Comparison of ENCODE assay signal across 10 cellular contexts in the genomic region with DNA sequence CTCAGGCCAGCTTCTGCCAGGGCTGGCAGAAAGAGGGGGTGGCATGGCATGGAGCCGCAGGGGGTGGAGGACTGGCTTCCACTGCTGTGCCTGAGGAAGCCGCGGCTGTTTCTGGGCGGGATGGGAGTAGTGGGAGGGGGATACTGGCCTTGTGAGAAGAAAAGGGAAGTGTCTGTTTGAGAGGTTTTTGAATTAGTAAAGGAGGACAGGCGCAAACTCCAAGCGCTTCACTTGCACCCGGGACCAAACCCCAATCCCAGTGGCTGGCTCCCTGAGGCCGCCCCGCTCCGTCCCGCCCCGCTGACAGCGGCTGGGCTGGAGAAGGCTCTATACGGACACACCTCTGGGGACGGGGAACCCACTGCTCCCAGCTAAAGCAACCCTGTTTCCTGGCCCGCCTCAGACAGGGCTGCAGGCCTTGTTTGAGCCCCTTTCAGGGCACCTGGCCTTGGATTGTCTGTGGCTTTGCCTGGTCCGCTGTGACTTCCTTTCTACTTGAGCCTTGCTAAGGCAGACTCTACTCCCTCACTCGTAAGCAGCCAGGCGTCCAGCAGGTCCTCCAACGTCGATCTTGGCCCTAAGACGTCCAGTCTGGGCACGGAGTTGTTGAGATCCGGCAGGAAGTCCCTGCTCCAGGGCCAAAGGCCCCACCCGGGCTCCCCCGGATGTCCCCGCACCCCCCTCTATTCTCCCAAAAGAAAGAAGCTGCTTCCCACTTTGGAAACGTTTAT. TPM values are rescaled to one million over a fixed set of nuclear protein-coding genes. Genes with fewer than 3 reads are reported as not detected.
A peak's percentile ranks its signal among the peaks of the same experiment; 100 is the strongest.
DNase-seq lines count a peak whose midpoint lies in the region; ATAC-seq and TF ChIP-seq lines count a peak whose summit lies in the region.
"Had no signal": no experiment of that assay in that cellular context is flagged by ENCODE, and none has a peak within 500 bp of the region (broad histone marks: within the 10 kb centered on the region; RNA-seq: fewer than 3 reads in every experiment).

No MANE protein-coding gene starts in this region.

- no peak for TF ChIP-seq CTCF in RWPE2 (IDR thresholded peaks at IDR 0.05; ENCODE audit: poor library complexity, severe bottlenecking)
- TF ChIP-seq CTCF in fibroblast of lung (conservative IDR thresholded peaks at IDR 0.05 in 1 of 2, IDR thresholded peaks at IDR 0.05 in 1 of 2; ENCODE audit: low read depth in 1 of 2, low read length in 2 of 2), result no peak

- no peaks in the 10 kb centered on the region for H3K9me3 Mint-ChIP-seq in CD4-positive, alpha-beta memory T cell

- H3K36me3 Mint-ChIP-seq in CD4-positive, alpha-beta memory T cell, result no peaks in the 10 kb centered on the region

- no peak overlapping the region for H2BK5ac ChIP-seq in trophoblast cell (ENCODE audit: low read depth, low read length, poor library complexity)

- H3K18ac ChIP-seq in trophoblast cell (ENCODE audit: low read length), result no peak overlapping the region

- DNase-seq in CD4-positive, alpha-beta memory T cell, result peak in 1 of 5 donors; percentile 8
- DNase-seq in RWPE2 (ENCODE audit: low spot score), result no peak
- no peak for DNase-seq in fibroblast of lung (ENCODE audit: low read depth in 2 of 2)
- no peak for DNase-seq in trophoblast cell
- no peak for DNase-seq in GM19240 (ENCODE audit: insufficient read length, low spot score)
- DNase-seq in dedifferentiated amniotic fluid mesenchymal stem cell (ENCODE audit: extremely low spot score), result no peak

- H3K9me3 ChIP-seq in CD4-positive, alpha-beta memory T cell (ENCODE audit: control insufficient read depth in 1 of 2, low read length in 2 of 2), result no peaks in the 10 kb centered on the region
- H3K9me3 ChIP-seq in RWPE2 (ENCODE audit: severe bottlenecking), result no peaks in the 10 kb centered on the region
- H3K9me3 ChIP-seq in fibroblast of lung (ENCODE audit: control insufficient read depth, insufficient read depth, low read depth, low read length), result no peaks in the 10 kb centered on the region
- no peaks in the 10 kb centered on the region for H3K9me3 ChIP-seq in trophoblast cell (ENCODE audit: insufficient read depth, low read depth, low read length)

- H3K36me3 ChIP-seq in CD4-positive, alpha-beta memory T cell (ENCODE audit: insufficient read depth, low read length), result no peaks in the 10 kb centered on the region
- H3K36me3 ChIP-seq in RWPE2 (ENCODE audit: low read depth) (no peaks in the 10 kb centered on the region), fibroblast of lung (ENCODE audit: control insufficient read depth, insufficient read depth, low read length) (no peaks in the 10 kb centered on the region), trophoblast cell (ENCODE audit: control insufficient read depth in 1 of 2, insufficient read depth in 2 of 2, low read length in 2 of 2) (no peaks in the 10 kb centered on the region)

- peaks cover 2 to 16% (median 9%) of the 10 kb centered on the region in 4 donors for H3K4me1 Mint-ChIP-seq in CD4-positive, alpha-beta memory T cell

- WGBS in trophoblast cell (ENCODE audit: extremely low coverage, insufficient coverage, insufficient read length), result no CpG with 5 or more reads among the region's 28 CpGs

- peak overlapping the region in 1 of 7 donors; percentile 63 for H3K27ac Mint-ChIP-seq in CD4-positive, alpha-beta memory T cell

- no peak overlapping the region for H4K8ac ChIP-seq in trophoblast cell (ENCODE audit: low read depth, low read length)

- H3K27me3 ChIP-seq in CD4-positive, alpha-beta memory T cell (ENCODE audit: insufficient read depth, low read length), result no peaks in the 10 kb centered on the region
- H3K27me3 ChIP-seq in RWPE2 (ENCODE audit: insufficient read depth, poor library complexity, severe bottlenecking) (no peaks in the 10 kb centered on the region), fibroblast of lung (ENCODE audit: control insufficient read depth, insufficient read depth, low read length) (no peaks in the 10 kb centered on the region), trophoblast cell (ENCODE audit: insufficient read depth, low read length) (no peaks in the 10 kb centered on the region)

- peaks cover 15% of the 10 kb centered on the region for H3K4me1 ChIP-seq in CD4-positive, alpha-beta memory T cell (ENCODE audit: insufficient read depth, low read length)
- H3K4me1 ChIP-seq in RWPE2 (ENCODE audit: insufficient read depth, poor library complexity, severe bottlenecking), result no peaks in the 10 kb centered on the region
- H3K4me1 ChIP-seq in fibroblast of lung (ENCODE audit: control insufficient read depth, extremely low read depth, insufficient read depth, low read length), result peaks cover 7% of the 10 kb centered on the region
- H3K4me1 ChIP-seq in trophoblast cell (ENCODE audit: control insufficient read depth in 1 of 2, insufficient read depth in 2 of 2, low read length in 2 of 2), result peaks cover 12 to 15% of the 10 kb centered on the region in 2 experiments

- H3K23ac ChIP-seq in trophoblast cell (ENCODE audit: low read length), result no peak overlapping the region

- peak overlapping the region; percentile 36 to 60 for H3K4me3 ChIP-seq in CD4-positive, alpha-beta memory T cell (ENCODE audit: low read length in 2 of 2)
- H3K4me3 ChIP-seq in RWPE2 (ENCODE audit: severe bottlenecking) (peak overlapping the region; percentile 16), fibroblast of lung (replicated peaks in 1 of 4; ENCODE audit: control extremely low read depth in 1 of 4, insufficient read depth in 1 of 4, low read depth in 3 of 4, low read length in 4 of 4) (peak overlapping the region in 2 of 4 experiments; percentile 19 to 39), trophoblast cell (ENCODE audit: low read depth, low read length) (no peak overlapping the region)

- no peak overlapping the region for H2BK120ac ChIP-seq in trophoblast cell (ENCODE audit: insufficient read depth, low read length, poor library complexity)

- peak overlapping the region; percentile 81 for H2AFZ ChIP-seq in fibroblast of lung (ENCODE audit: low read length)
- H2AFZ ChIP-seq in trophoblast cell (ENCODE audit: insufficient read depth, low read length, poor library complexity), result no peak overlapping the region

- H3K4me2 ChIP-seq in fibroblast of lung (ENCODE audit: extremely low read depth, insufficient read depth, low read length), result peak overlapping the region; percentile 51
- peak overlapping the region; percentile 73 for H3K4me2 ChIP-seq in trophoblast cell (ENCODE audit: low read length)

- no peak overlapping the region for H4K91ac ChIP-seq in trophoblast cell (ENCODE audit: low read depth, low read length)

- CTCF ChIA-PET in CD4-positive, alpha-beta memory T cell (lab: Charles Lee; ENCODE audit: partially characterized antibody), result interaction anchor here (0.7 to 10.0 kb wide), 55 partner anchors 8 to 345 kb away, joined by 3 to 189 read pairs (median 4); partner anchors contain the start of genes APOA4, APOA5, PAFAH1B2 and SIDT2

- ATAC-seq in GM21529 (IDR thresholded peaks at IDR 0.05; ENCODE audit: unreplicated experiment), result peak; percentile 18
- no peak for ATAC-seq in RWPE2 (ENCODE audit: low read depth)
- no peak for ATAC-seq in GM19463 (IDR thresholded peaks at IDR 0.05; ENCODE audit: unreplicated experiment)

- no peak overlapping the region for H2BK12ac ChIP-seq in trophoblast cell (ENCODE audit: low read length)

- no peaks in the 10 kb centered on the region for H3K79me2 ChIP-seq in fibroblast of lung (ENCODE audit: control insufficient read depth, insufficient read depth, low read length)
- no peaks in the 10 kb centered on the region for H3K79me2 ChIP-seq in trophoblast cell (ENCODE audit: control insufficient read depth, insufficient read depth, low read length, poor library complexity)

- no peaks in the 10 kb centered on the region for H4K20me1 ChIP-seq in fibroblast of lung (ENCODE audit: control insufficient read depth, extremely low read depth, insufficient read depth, low read length)

- H3K14ac ChIP-seq in trophoblast cell (ENCODE audit: low read length), result no peak overlapping the region

- H3K79me1 ChIP-seq in trophoblast cell (ENCODE audit: low read length), result peaks cover under 1% of the 10 kb centered on the region

- H3K9ac ChIP-seq in fibroblast of lung (ENCODE audit: insufficient read depth, low read length) (peak overlapping the region; percentile 53), trophoblast cell (ENCODE audit: low read length) (no peak overlapping the region)

- H2AK5ac ChIP-seq in trophoblast cell (ENCODE audit: low read length), result no peak overlapping the region

- no peak overlapping the region for H4K12ac ChIP-seq in trophoblast cell (ENCODE audit: low read depth, low read length)

- POLR2A ChIA-PET in CD4-positive, alpha-beta memory T cell (lab: Charles Lee; ENCODE audit: partially characterized antibody), result interaction anchor here (0.6 to 3.3 kb wide), 19 partner anchors 13 to 396 kb away, joined by 3 to 103 read pairs (median 4); partner anchors contain the start of genes APOA5, BUD13, SIDT2 and ZPR1

- no peaks in the 10 kb centered on the region for H3K27me3 Mint-ChIP-seq in CD4-positive, alpha-beta memory T cell

- intact Hi-C loops in CD4-positive, alpha-beta memory T cell (cut with micrococcal nuclease), result no loop called here

- no peak overlapping the region for H3K27ac ChIP-seq in CD4-positive, alpha-beta memory T cell (ENCODE audit: low read depth, low read length)
- H3K27ac ChIP-seq in RWPE2 (ENCODE audit: poor library complexity, severe bottlenecking) (no peak overlapping the region), fibroblast of lung (ENCODE audit: insufficient read depth, low read length) (peak overlapping the region; percentile 65), trophoblast cell (ENCODE audit: low read depth, low read length) (no peak overlapping the region)

- no peak overlapping the region for H3K4ac ChIP-seq in trophoblast cell (ENCODE audit: low read depth, low read length)

- peak overlapping the region; percentile 58 to 87 (median 78) for H3K4me3 Mint-ChIP-seq in CD4-positive, alpha-beta memory T cell

RNA-seq across cellular contexts. Expression of gene APOA1, which starts 2.2 kb away (rescaled TPM):
- total RNA-seq in CD4-positive, alpha-beta memory T cell, result under 1 TPM in 1 of 2 experiments, not detected in 1; 0.75 TPM
- under 1 TPM in 1 of 2 donors, not detected in 1; 0.50 TPM for polyA plus RNA-seq in CD4-positive, alpha-beta memory T cell
- total RNA-seq in fibroblast of lung, result 0.26 TPM in 1 of 2 replicates, not detected in the other
- 0.05 TPM in 1 of 2 replicates, not detected in the other for polyA plus RNA-seq in fibroblast of lung
- polyA plus RNA-seq in fibroblast of lung (2012), result 0.20 and 0.29 TPM in 2 replicates
- polyA minus RNA-seq in fibroblast of lung (ENCODE audit: low replicate concordance), result 0.85 TPM in 1 of 2 replicates, not detected in the other
- 2.0 and 2.3 TPM in 2 replicates for polyA plus RNA-seq in trophoblast cell (2013)
- total RNA-seq: LHCN-M2 had no signal

RNA-seq across cellular contexts. Expression of gene APOC3, which starts 5.5 kb away (rescaled TPM):
- total RNA-seq in CD4-positive, alpha-beta memory T cell, result not detected
- polyA plus RNA-seq in CD4-positive, alpha-beta memory T cell, result not detected
- total RNA-seq in fibroblast of lung, result not detected in 2 replicates
- polyA plus RNA-seq in fibroblast of lung, result not detected in 2 replicates
- not detected in 2 replicates for polyA plus RNA-seq in fibroblast of lung (2012)
- polyA minus RNA-seq in fibroblast of lung (ENCODE audit: low replicate concordance), result not detected in 2 replicates
- 3.6 and 4.9 TPM in 2 replicates for polyA plus RNA-seq in trophoblast cell (2013)
- total RNA-seq: LHCN-M2, myocyte had no signal

RNA-seq across cellular contexts. Expression of gene APOA4, which starts 12.1 kb away (rescaled TPM):
- total RNA-seq in CD4-positive, alpha-beta memory T cell, result not detected
- not detected for polyA plus RNA-seq in CD4-positive, alpha-beta memory T cell
- total RNA-seq in fibroblast of lung, result not detected in 2 replicates
- polyA plus RNA-seq in fibroblast of lung, result not detected in 2 replicates
- polyA plus RNA-seq in fibroblast of lung (2012), result not detected in 2 replicates
- polyA minus RNA-seq in fibroblast of lung (ENCODE audit: low replicate concordance), result not detected in 2 replicates
- 0.07 and 0.11 TPM in 2 replicates for polyA plus RNA-seq in trophoblast cell (2013)
- total RNA-seq: LHCN-M2, myocyte had no signal

RNA-seq across cellular contexts. Expression of gene APOA5, which starts 43.5 kb away (rescaled TPM):
- total RNA-seq in CD4-positive, alpha-beta memory T cell, result not detected
- not detected for polyA plus RNA-seq in CD4-positive, alpha-beta memory T cell
- not detected in 2 replicates for total RNA-seq in fibroblast of lung
- not detected in 2 replicates for polyA plus RNA-seq in fibroblast of lung
- polyA plus RNA-seq in fibroblast of lung (2012), result not detected in 2 replicates
- not detected in 2 replicates for polyA minus RNA-seq in fibroblast of lung (ENCODE audit: low replicate concordance)
- polyA plus RNA-seq in trophoblast cell (2013), result 0.14 and 0.19 TPM in 2 replicates
- total RNA-seq: LHCN-M2, myocyte had no signal

RNA-seq across cellular contexts. Expression of gene ZPR1, which starts 47.4 kb away (rescaled TPM):
- 10 to 100 TPM; 59.5 to 73.4 TPM for total RNA-seq in CD4-positive, alpha-beta memory T cell
- 10 to 100 TPM; 45.8 to 48.1 TPM for polyA plus RNA-seq in CD4-positive, alpha-beta memory T cell
- total RNA-seq in fibroblast of lung, result 28.4 and 30.8 TPM in 2 replicates
- polyA plus RNA-seq in fibroblast of lung, result 56.4 and 65.3 TPM in 2 replicates
- 33.1 and 40.7 TPM in 2 replicates for polyA plus RNA-seq in fibroblast of lung (2012)
- polyA minus RNA-seq in fibroblast of lung (ENCODE audit: low replicate concordance), result 30.9 and 35.8 TPM in 2 replicates
- 47.5 and 52.1 TPM in 2 replicates for polyA plus RNA-seq in trophoblast cell (2013)
